ENCODE assay signal across 8 cellular contexts in genomic region chr21:36180963-36181362, GRCh38. TPM values are rescaled to one million over a fixed set of nuclear protein-coding genes. Genes with fewer than 3 reads are reported as not detected.
DNase-seq lines count a peak whose midpoint lies in the region; TF ChIP-seq lines count a peak whose summit lies in the region.
"Had no signal": no experiment of that assay in that cellular context is flagged by ENCODE, and none has a peak within 500 bp of the region (broad histone marks: within the 10 kb centered on the region; RNA-seq: fewer than 3 reads in every experiment).

No MANE protein-coding gene starts in this region.

- H3K27me3 Mint-ChIP-seq in CD14-positive monocyte (ENCODE audit: low read depth in 3 of 3), result peaks cover 0 to 2% (median 0%) of the 10 kb centered on the region in 3 donors
- H3K27me3 Mint-ChIP-seq: CD4-positive, alpha-beta memory T cell had no signal

- no peaks in the 10 kb centered on the region for H3K9me3 ChIP-seq in neutrophil
- H3K9me3 ChIP-seq: HAP-1 had no signal

- peak overlapping the region in 1 of 2 experiments; percentile 28 for H3K4me3 ChIP-seq in neutrophil (ENCODE audit: low read depth in 1 of 2, low read length in 1 of 2)
- H3K4me3 ChIP-seq: HAP-1 had no signal

- H3K27ac ChIP-seq in VCaP (peak overlapping the region; percentile 100), neutrophil (peak overlapping the region; percentile 83)

- DNase-seq in CD14-positive monocyte (ENCODE audit: low spot score), result no peak
- no peak for DNase-seq in activated CD4-positive, alpha-beta T cell treated with anti-CD3 and anti-CD28 coated beads for 4 hours
- DNase-seq in NK-92 treated with Interleukin-12 subunit alpha and Interleukin-12 subunit beta, amount 100 ng/mL, for 24 hours (lab: John Stamatoyannopoulos, UW), result no peak
- DNase-seq in COR-L47 (lab: John Stamatoyannopoulos, UW), result no peak
- DNase-seq: CD4-positive, alpha-beta memory T cell had no signal

- H3K9me3 Mint-ChIP-seq in CD14-positive monocyte, result peaks cover 0 to 9% (median 4%) of the 10 kb centered on the region in 7 donors
- H3K9me3 Mint-ChIP-seq: CD4-positive, alpha-beta memory T cell had no signal

- no peaks in the 10 kb centered on the region for H3K27me3 ChIP-seq in neutrophil

- H3K27ac Mint-ChIP-seq in CD14-positive monocyte, result peak overlapping the region; percentile 81 to 91 (median 89)
- H3K27ac Mint-ChIP-seq: CD4-positive, alpha-beta memory T cell had no signal

- intact Hi-C loops in CD14-positive monocyte (cut with micrococcal nuclease), result no loop called here

- TF ChIP-seq CTCF in CD14-positive monocyte (IDR thresholded peaks at IDR 0.05), result no peak
- TF ChIP-seq CTCF in VCaP (conservative IDR thresholded peaks at IDR 0.05), result no peak
- no peak for TF ChIP-seq CTCF in neutrophil (IDR thresholded peaks at IDR 0.05)

- no peaks in the 10 kb centered on the region for H3K36me3 ChIP-seq in neutrophil
- H3K36me3 ChIP-seq: HAP-1 had no signal

- peaks cover 20 to 56% of the 10 kb centered on the region in 2 donors for H3K36me3 Mint-ChIP-seq in CD14-positive monocyte

- peaks cover 70 to 79% of the 10 kb centered on the region in 2 experiments for H3K4me1 ChIP-seq in neutrophil (ENCODE audit: control insufficient read depth in 1 of 2, insufficient read depth in 1 of 2, low read depth in 1 of 2, low read length in 1 of 2)
- H3K4me1 ChIP-seq: HAP-1 had no signal

- peak overlapping the region in 1 of 2 donors; percentile 30 for H3K4me3 Mint-ChIP-seq in CD14-positive monocyte
- H3K4me3 Mint-ChIP-seq: CD4-positive, alpha-beta memory T cell had no signal

- peaks cover 57% of the 10 kb centered on the region for H3K4me1 Mint-ChIP-seq in CD14-positive monocyte

RNA-seq across cellular contexts. Expression of gene DOP1B, which starts 24.3 kb away (rescaled TPM):
- polyA plus RNA-seq in CD14-positive monocyte, result 10 to 100 TPM in 1 of 2 donors, 1 to 10 TPM in 1; 6.0 to 11.0 TPM

RNA-seq across cellular contexts. Expression of gene CBR3, which starts 46.1 kb away (rescaled TPM):
- under 1 TPM; 0.32 to 0.40 TPM for polyA plus RNA-seq in CD14-positive monocyte
